ENCODE assay signal across 37 cellular contexts in genomic region chr3:139421034-139421433, GRCh38. TPM values are rescaled to one million over a fixed set of nuclear protein-coding genes. Genes with fewer than 3 reads are reported as not detected.
"Had no signal": no experiment of that assay in that cellular context is flagged by ENCODE, and none has a peak within 500 bp of the region (broad histone marks: within the 10 kb centered on the region; RNA-seq: fewer than 3 reads in every experiment).

No MANE protein-coding gene starts in this region.

- H3K9ac ChIP-seq: parathyroid adenoma had no signal

- H3K36me3 ChIP-seq: gastrocnemius medialis, neutrophil, thyroid gland, vagina had no signal

- H3K27ac Mint-ChIP-seq: endodermal cell; immature natural killer cell; mesothelial cell of epicardium; naive B cell; natural killer cell treated with Interleukin-12 subunit alpha and Interleukin-12 subunit beta and Interleukin-15 and Interleukin-18, amount 100 ng/mL, for 72 hours; progenitor cell of endocrine pancreas; stimulated activated naive B cell treated with anti-CD40 and anti-IgM and Interleukin-4, amounts not matched to agents 10 μg/mL and 1 μg/mL and 100 μg/mL, for 72 hours; stimulated activated naive CD8-positive, alpha-beta T cell treated with anti-CD3 and anti-CD28 coated beads, Interleukin-15, Interleukin-2, amounts not matched to agents 100 ng/mL and 50 ng/mL, for 24 hours had no signal

- H3K27ac ChIP-seq: dorsolateral prefrontal cortex, epithelial cell of prostate, gastrocnemius medialis, neutrophil, parathyroid adenoma, skin epidermis, suprapubic skin, thyroid gland, vagina had no signal

- FAIRE-seq: colon had no signal

- H3K4me1 Mint-ChIP-seq: endodermal cell; immature natural killer cell; mesothelial cell of epicardium; naive B cell; neural crest cell; stimulated activated naive B cell treated with anti-CD40 and anti-IgM and Interleukin-4, amounts not matched to agents 10 μg/mL and 1 μg/mL and 100 μg/mL, for 72 hours had no signal

- H3K4me3 ChIP-seq: dorsolateral prefrontal cortex, gastrocnemius medialis, mucosa of descending colon, skin epidermis, suprapubic skin, thyroid gland, vagina had no signal

- H3K27me3 ChIP-seq: dorsolateral prefrontal cortex, gastrocnemius medialis, neutrophil, suprapubic skin, thyroid gland, vagina had no signal

- ATAC-seq: esophagus mucosa; gastrocnemius medialis; mucosa of descending colon; natural killer cell treated with Interleukin-12 subunit alpha and Interleukin-12 subunit beta and Interleukin-15 and Interleukin-18, amount 100 ng/mL, for 72 hours; stimulated activated naive B cell treated with anti-CD40 and anti-IgM and Interleukin-4, amounts not matched to agents 10 μg/mL and 1 μg/mL and 100 μg/mL, for 72 hours had no signal

- H3K4me1 ChIP-seq: parathyroid adenoma, suprapubic skin, thyroid gland, vagina had no signal

- H3K9me3 ChIP-seq: gastrocnemius medialis, neutrophil, suprapubic skin, thyroid gland, vagina had no signal

- H2AFZ ChIP-seq: parathyroid adenoma had no signal

- H3K4me3 Mint-ChIP-seq: endodermal cell; immature natural killer cell; mesothelial cell of epicardium; naive B cell; natural killer cell treated with Interleukin-12 subunit alpha and Interleukin-12 subunit beta and Interleukin-15 and Interleukin-18, amount 100 ng/mL, for 72 hours; neural crest cell; stimulated activated naive B cell treated with anti-CD40 and anti-IgM and Interleukin-4, amounts not matched to agents 10 μg/mL and 1 μg/mL and 100 μg/mL, for 72 hours; stimulated activated naive CD8-positive, alpha-beta T cell treated with anti-CD3 and anti-CD28 coated beads, Interleukin-15, Interleukin-2, amounts not matched to agents 100 ng/mL and 50 ng/mL, for 24 hours had no signal

- H3K9me3 Mint-ChIP-seq: endodermal cell had no signal

- H3K27me3 Mint-ChIP-seq: naive B cell; progenitor cell of endocrine pancreas; stimulated activated naive B cell treated with anti-CD40 and anti-IgM and Interleukin-4, amounts not matched to agents 10 μg/mL and 1 μg/mL and 100 μg/mL, for 72 hours; stimulated activated naive CD8-positive, alpha-beta T cell treated with anti-CD3 and anti-CD28 coated beads, Interleukin-15, Interleukin-2, amounts not matched to agents 100 ng/mL and 50 ng/mL, for 24 hours had no signal

- DNase-seq: dorsolateral prefrontal cortex; effector CD4-positive, alpha-beta T cell; endodermal cell; foreskin fibroblast; gastrocnemius medialis; head of caudate nucleus; hypothalamus; immature natural killer cell; islet precursor cell; kidney glomerular epithelial cell; mesenchymal stem cell; mucosa of descending colon; naive B cell; stimulated activated CD4-positive, alpha-beta T cell treated with anti-CD3 and anti-CD28 coated beads, Interleukin-15, amount 100 ng/mL, for 24 hours; stimulated activated CD4-positive, alpha-beta T cell treated with anti-CD3 and anti-CD28 coated beads, Interleukin-2, amount 100 ng/mL, for 48 hours; stimulated activated naive B cell treated with anti-CD40 and anti-IgM and Interleukin-4, amounts not matched to agents 10 μg/mL and 1 μg/mL and 100 μg/mL, for 72 hours; thyroid gland; trophoblast cell had no signal

RNA-seq across cellular contexts. Expression of gene RBP2, which starts 55.3 kb away (rescaled TPM):
- total RNA-seq: cerebellum; dorsolateral prefrontal cortex; endodermal cell; esophagus mucosa; gastrocnemius medialis; glomerular endothelial cell; lower leg skin; lung microvascular endothelial cell; mesothelial cell of epicardium; natural killer cell treated with Interleukin-12 subunit alpha and Interleukin-12 subunit beta and Interleukin-15 and Interleukin-18, amount 100 ng/mL, for 72 hours; neural crest cell; omental fat pad; progenitor cell of endocrine pancreas; suprapubic skin; thyroid gland; ureter; vagina had no signal
- polyA plus RNA-seq: immature natural killer cell had no signal
